ENCODE assay signal across 8 cellular contexts in genomic region chr1:230067871-230068814, GRCh38. TPM values are rescaled to one million over a fixed set of nuclear protein-coding genes. Genes with fewer than 3 reads are reported as not detected.
A peak's percentile ranks its signal among the peaks of the same experiment; 100 is the strongest.
DNase-seq lines count a peak whose midpoint lies in the region; ATAC-seq and TF ChIP-seq lines count a peak whose summit lies in the region.

No MANE protein-coding gene starts in this region.

- peak; percentile 24 for DNase-seq in stimulated activated CD4-positive, alpha-beta T cell treated with anti-CD3 and anti-CD28 coated beads, Interleukin-12 subunit alpha, Interleukin-12 subunit beta, amount 100 ng/mL, for 4 hours
- no peak for DNase-seq in stimulated activated CD4-positive, alpha-beta T cell treated with anti-CD3 and anti-CD28 coated beads, Interleukin-2, amount 100 ng/mL, for 48 hours
- DNase-seq in RPMI8226 (peak; percentile 52), astrocyte of the spinal cord (ENCODE audit: low read depth, low spot score) (no peak), iPS DF 6.9 (ENCODE audit: low read depth, low spot score) (no peak), psoas muscle (peak; percentile 54 to 72), NCI-H187 treated with DMSO at 0.1 percent for 48 hours (lab: John Stamatoyannopoulos, UW) (no peak)

- no peak overlapping the region for H3K27ac ChIP-seq in iPS DF 6.9 (ENCODE audit: low read length)
- peak overlapping the region; percentile 89 for H3K27ac ChIP-seq in psoas muscle

- H3K4me3 ChIP-seq in astrocyte of the spinal cord (ENCODE audit: low read depth, low read length) (peak overlapping the region; percentile 80), iPS DF 6.9 (ENCODE audit: low read length) (peak overlapping the region; percentile 59), psoas muscle (peak overlapping the region; percentile 95)

- H3K4me1 ChIP-seq in iPS DF 6.9 (ENCODE audit: control insufficient read depth, insufficient read depth, low read length) (peaks cover 2% of the 10 kb centered on the region; the same call in 1 of the 2 replicates), psoas muscle (peaks cover 43% of the 10 kb centered on the region)

- H3K9me3 ChIP-seq in iPS DF 6.9 (ENCODE audit: control insufficient read depth, insufficient read depth, low read length): no peaks in the 10 kb centered on the region
- H3K9me3 ChIP-seq in psoas muscle: no peaks in the 10 kb centered on the region

- in situ Hi-C loops in astrocyte of the spinal cord (cut with HindIII; ENCODE audit: low sequenced_read_pairs): no loop called here

- TF ChIP-seq CTCF in astrocyte of the spinal cord (IDR thresholded peaks at IDR 0.05; ENCODE audit: low read depth, low read length) (peak; percentile 18), psoas muscle (IDR thresholded peaks at IDR 0.05) (no peak)

- no peaks in the 10 kb centered on the region; the same call in 1 of the 2 replicates for H3K27me3 ChIP-seq in iPS DF 6.9 (ENCODE audit: control insufficient read depth, insufficient read depth, low read length)
- H3K27me3 ChIP-seq in psoas muscle (ENCODE audit: insufficient read depth in 3 of 3, low read length in 2 of 3): no peaks in the 10 kb centered on the region

- WGBS in iPS DF 6.9 (ENCODE audit: insufficient coverage, insufficient read length): no CpG with 5 or more reads among the region's 65 CpGs
- WGBS in psoas muscle, 3 donors: 2% methylated on average over 62 to 65 of the region's 65 CpGs

- intact Hi-C loops in psoas muscle (cut with DNase I): loop anchor here (2.0 to 10.0 kb wide), 9 partner anchors 37 to 413 kb away; no protein-coding TSS in a partner anchor

- ATAC-seq in psoas muscle (peak; percentile 30 to 57 (median 41)), GM21576 (IDR thresholded peaks at IDR 0.05; ENCODE audit: unreplicated experiment) (no peak)

- H3K36me3 ChIP-seq in iPS DF 6.9 (ENCODE audit: control insufficient read depth, insufficient read depth, low read length) (no peaks in the 10 kb centered on the region), psoas muscle (ENCODE audit: insufficient read depth in 1 of 2, low read depth in 1 of 2) (no peaks in the 10 kb centered on the region)

RNA-seq across cellular contexts. Expression of gene GALNT2, which starts 1.1 kb away (rescaled TPM):
- total RNA-seq in psoas muscle: 10 to 100 TPM; 49.4 to 88.7 (median 79.6) TPM
- 10 to 100 TPM; 43.7 to 77.0 (median 63.8) TPM for polyA plus RNA-seq in psoas muscle

Comparison
In these comparisons a context has a peak if more than half of its experiments do, and no peak if none do; other contexts are left out.
1. DNase-seq: peak in stimulated activated CD4-positive, alpha-beta T cell treated with anti-CD3 and anti-CD28 coated beads, Interleukin-12 subunit alpha, Interleukin-12 subunit beta, amount 100 ng/mL, for 4 hours (single experiment), RPMI8226 (single experiment) and psoas muscle (2 of 2); none in stimulated activated CD4-positive, alpha-beta T cell treated with anti-CD3 and anti-CD28 coated beads, Interleukin-2, amount 100 ng/mL, for 48 hours (0 of 2), astrocyte of the spinal cord (single experiment), iPS DF 6.9 (single experiment) and NCI-H187 treated with DMSO at 0.1 percent for 48 hours (single experiment).
2. Peak in every context shown above with its lines, with median percentiles within 50 percentile points of each other: H3K4me3 ChIP-seq.